Comparison of ENCODE assay signal across 25 cellular contexts in genomic region chr13:96796234-96796633, GRCh38.
DNase-seq lines count a peak whose midpoint lies in the region; ATAC-seq and TF ChIP-seq lines count a peak whose summit lies in the region.
"Had no signal": no experiment of that assay in that cellular context is flagged by ENCODE, and none has a peak within 500 bp of the region (broad histone marks: within the 10 kb centered on the region; RNA-seq: fewer than 3 reads in every experiment).

No MANE protein-coding gene starts in this region.

- no peaks in the 10 kb centered on the region for H3K27me3 Mint-ChIP-seq in nephron (ENCODE audit: low read depth)
- H3K27me3 Mint-ChIP-seq in activated naive CD8-positive, alpha-beta T cell treated with anti-CD3 and anti-CD28 coated beads, Interleukin-2, amount 50 U/mL, for 24 hours: no peaks in the 10 kb centered on the region
- no peaks in the 10 kb centered on the region for H3K27me3 Mint-ChIP-seq in stimulated activated naive CD8-positive, alpha-beta T cell treated with anti-CD3 and anti-CD28 coated beads, Interleukin-15, amount 100 ng/mL, for 72 hours
- H3K27me3 Mint-ChIP-seq: CD4-positive, CD25-positive, alpha-beta regulatory T cell; central memory CD8-positive, alpha-beta T cell had no signal

- intact Hi-C loops in dorsolateral prefrontal cortex (cut with DNase I): no loop called here

- no peaks in the 10 kb centered on the region for H3K4me1 Mint-ChIP-seq in nephron
- no peaks in the 10 kb centered on the region for H3K4me1 Mint-ChIP-seq in activated naive CD8-positive, alpha-beta T cell treated with anti-CD3 and anti-CD28 coated beads, Interleukin-2, amount 50 U/mL, for 24 hours
- H3K4me1 Mint-ChIP-seq in stimulated activated naive CD8-positive, alpha-beta T cell treated with anti-CD3 and anti-CD28 coated beads, Interleukin-15, amount 100 ng/mL, for 72 hours: no peaks in the 10 kb centered on the region
- H3K4me1 Mint-ChIP-seq: CD4-positive, CD25-positive, alpha-beta regulatory T cell; central memory CD8-positive, alpha-beta T cell; immature natural killer cell had no signal

- no peaks in the 10 kb centered on the region for H3K36me3 Mint-ChIP-seq in nephron (ENCODE audit: low read depth)
- no peaks in the 10 kb centered on the region for H3K36me3 Mint-ChIP-seq in activated naive CD8-positive, alpha-beta T cell treated with anti-CD3 and anti-CD28 coated beads, Interleukin-2, amount 50 U/mL, for 24 hours (ENCODE audit: low read depth)
- H3K36me3 Mint-ChIP-seq: CD4-positive, CD25-positive, alpha-beta regulatory T cell; immature natural killer cell had no signal

- ATAC-seq in activated naive CD8-positive, alpha-beta T cell treated with anti-CD3 and anti-CD28 coated beads, Interleukin-2, amount 50 U/mL, for 24 hours: no peak
- ATAC-seq in stimulated activated naive CD8-positive, alpha-beta T cell treated with anti-CD3 and anti-CD28 coated beads, Interleukin-15, amount 100 ng/mL, for 72 hours: no peak
- ATAC-seq in GM19395 (IDR thresholded peaks at IDR 0.05; ENCODE audit: unreplicated experiment) (no peak), HG02798 (IDR thresholded peaks at IDR 0.05; ENCODE audit: poor library complexity, unreplicated experiment) (no peak)
- ATAC-seq: left ventricle myocardium superior, mucosa of descending colon, Panc1 had no signal

- H3K4me3 Mint-ChIP-seq in nephron: no peak overlapping the region
- no peak overlapping the region for H3K4me3 Mint-ChIP-seq in activated naive CD8-positive, alpha-beta T cell treated with anti-CD3 and anti-CD28 coated beads, Interleukin-2, amount 50 U/mL, for 24 hours
- H3K4me3 Mint-ChIP-seq in stimulated activated naive CD8-positive, alpha-beta T cell treated with anti-CD3 and anti-CD28 coated beads, Interleukin-15, amount 100 ng/mL, for 72 hours: no peak overlapping the region
- H3K4me3 Mint-ChIP-seq: CD4-positive, CD25-positive, alpha-beta regulatory T cell; central memory CD8-positive, alpha-beta T cell; immature natural killer cell had no signal

- H3K27ac Mint-ChIP-seq in nephron: peak overlapping the region in 1 of 3 experiments; percentile 7
- H3K27ac Mint-ChIP-seq in activated naive CD8-positive, alpha-beta T cell treated with anti-CD3 and anti-CD28 coated beads, Interleukin-2, amount 50 U/mL, for 24 hours: no peak overlapping the region
- no peak overlapping the region for H3K27ac Mint-ChIP-seq in stimulated activated naive CD8-positive, alpha-beta T cell treated with anti-CD3 and anti-CD28 coated beads, Interleukin-15, amount 100 ng/mL, for 72 hours
- H3K27ac Mint-ChIP-seq: CD4-positive, CD25-positive, alpha-beta regulatory T cell; immature natural killer cell had no signal

- no peak overlapping the region for H3K4me3 ChIP-seq in dorsolateral prefrontal cortex
- H3K4me3 ChIP-seq: mucosa of descending colon, SJSA1, suprapubic skin had no signal

- H3K27ac ChIP-seq in C4-2B (no peak overlapping the region), dorsolateral prefrontal cortex (no peak overlapping the region)
- H3K27ac ChIP-seq: SJSA1, WERI-Rb-1 had no signal

- H3K27me3 ChIP-seq in dorsolateral prefrontal cortex: no peaks in the 10 kb centered on the region
- H3K27me3 ChIP-seq: SJSA1, suprapubic skin had no signal

- TF ChIP-seq CTCF in C4-2B (conservative IDR thresholded peaks at IDR 0.05): peak; percentile 17
- TF ChIP-seq CTCF in dorsolateral prefrontal cortex (IDR thresholded peaks at IDR 0.05 in 54 of 56, conservative IDR thresholded peaks at IDR 0.05 in 2 of 56; ENCODE audit: low read depth in 1 of 56, partially characterized antibody in 56 of 56): peak in 53 of 56 donors; percentile 12 to 65 (median 41)
- TF ChIP-seq CTCF in nephron (IDR thresholded peaks at IDR 0.05; ENCODE audit: unreplicated experiment in 3 of 3): peak in 2 of 3 experiments; percentile 23 to 33

- DNase-seq in OCI-M1 (lab: John Stamatoyannopoulos, UW): peak; percentile 18
- no peak for DNase-seq in dorsolateral prefrontal cortex
- no peak for DNase-seq in activated naive CD8-positive, alpha-beta T cell treated with anti-CD3 and anti-CD28 coated beads, Interleukin-2, amount 50 U/mL, for 24 hours
- no peak for DNase-seq in stimulated activated naive CD8-positive, alpha-beta T cell treated with anti-CD3 and anti-CD28 coated beads, Interleukin-15, amount 100 ng/mL, for 72 hours
- DNase-seq: activated CD4-positive, alpha-beta T cell treated with anti-CD3 and anti-CD28 coated beads, Interleukin-2, amount 50 U/mL, for 4 hours; activated CD8-positive, alpha-beta memory T cell treated with anti-CD3 and anti-CD28 coated beads, Interleukin-2, amount 50 U/mL, for 48 hours; CD4-positive, CD25-positive, alpha-beta regulatory T cell; effector memory CD4-positive, alpha-beta T cell; immature natural killer cell; KBM-7; left ventricle myocardium superior; mucosa of descending colon; NCI-H1048; NCI-H187 treated with DMSO at 0.1 percent for 48 hours; NCI-H345; T-helper 2 cell; WERI-Rb-1 had no signal

- no peaks in the 10 kb centered on the region for H3K9me3 Mint-ChIP-seq in nephron
- H3K9me3 Mint-ChIP-seq in activated naive CD8-positive, alpha-beta T cell treated with anti-CD3 and anti-CD28 coated beads, Interleukin-2, amount 50 U/mL, for 24 hours: no peaks in the 10 kb centered on the region
- peaks cover 0 to 13% of the 10 kb centered on the region in 2 donors for H3K9me3 Mint-ChIP-seq in stimulated activated naive CD8-positive, alpha-beta T cell treated with anti-CD3 and anti-CD28 coated beads, Interleukin-15, amount 100 ng/mL, for 72 hours
